Comparison of ENCODE assay signal across 12 cellular contexts in the genomic region with DNA sequence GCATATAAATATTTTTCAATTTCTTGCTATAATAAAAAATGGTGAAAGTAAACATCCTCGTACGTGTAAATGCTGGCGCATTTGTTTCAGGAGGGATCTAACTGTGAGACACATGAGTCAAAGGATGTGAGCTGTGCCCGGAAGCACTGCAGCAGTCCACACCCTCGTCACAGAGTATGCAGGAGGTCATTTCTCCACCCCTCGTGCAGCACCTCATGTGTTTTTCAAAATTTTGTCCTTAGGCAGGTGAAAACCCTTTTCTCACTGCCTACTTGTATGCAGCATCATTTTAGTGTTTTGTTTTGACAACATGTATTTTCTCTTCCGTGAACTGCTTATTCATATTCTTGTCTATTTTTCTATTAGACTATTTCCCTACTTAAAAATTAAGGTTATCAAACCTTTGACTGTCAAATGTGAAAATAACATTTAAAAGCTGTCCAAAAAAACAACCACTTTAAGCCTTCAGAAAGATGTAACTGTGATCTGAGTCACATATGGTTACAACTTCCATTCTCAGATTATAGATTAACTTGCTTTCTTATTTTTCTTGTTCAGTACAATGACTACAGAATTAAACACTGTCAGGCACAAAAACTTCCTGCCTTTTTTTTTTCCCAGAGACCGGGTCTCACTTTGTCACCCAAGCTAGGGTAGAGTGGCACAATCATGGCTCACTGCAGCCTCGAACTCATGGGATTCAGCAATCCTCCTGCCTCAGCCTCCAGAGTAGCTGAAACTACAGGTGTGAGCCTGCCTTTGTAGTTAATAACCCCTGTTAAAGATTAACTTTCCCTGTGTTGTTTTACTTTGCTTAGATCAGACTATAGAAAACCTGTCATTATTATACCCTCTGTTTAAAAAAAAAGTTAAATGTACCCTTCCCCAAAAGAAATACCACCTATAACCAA.
DNase-seq lines count a peak whose midpoint lies in the region; ATAC-seq and TF ChIP-seq lines count a peak whose summit lies in the region.
"Had no signal": no experiment of that assay in that cellular context is flagged by ENCODE, and none has a peak within 500 bp of the region (broad histone marks: within the 10 kb centered on the region; RNA-seq: fewer than 3 reads in every experiment).

No MANE protein-coding gene starts in this region.

- H3K27me3 ChIP-seq in upper lobe of right lung, result no peaks in the 10 kb centered on the region

- TF ChIP-seq CTCF in upper lobe of right lung (IDR thresholded peaks at IDR 0.05), result no peak

- intact Hi-C loops in upper lobe of right lung (cut with DNase I), result no loop called here

- no peak overlapping the region for H3K27ac ChIP-seq in upper lobe of right lung
- H3K27ac ChIP-seq: 22Rv1 had no signal

- H3K27ac Mint-ChIP-seq in central memory CD8-positive, alpha-beta T cell (ENCODE audit: low read depth), result no peak overlapping the region
- H3K27ac Mint-ChIP-seq in stimulated activated effector memory CD8-positive, alpha-beta T cell treated with anti-CD3 and anti-CD28 coated beads, Interleukin-12 subunit alpha, Interleukin-12 subunit beta, amount 100 ng/mL, for 72 hours, result no peak overlapping the region
- H3K27ac Mint-ChIP-seq: activated CD4-positive, alpha-beta T cell treated with anti-CD3 and anti-CD28 coated beads for 36 hours had no signal

- ATAC-seq in HG03558 (IDR thresholded peaks at IDR 0.05; ENCODE audit: extremely low read depth, unreplicated experiment), result peak; percentile 56
- peak; percentile 60 for ATAC-seq in central memory CD8-positive, alpha-beta T cell (replicated peaks; ENCODE audit: extremely low read depth, poor library complexity, severe bottlenecking)
- ATAC-seq in stimulated activated effector memory CD8-positive, alpha-beta T cell treated with anti-CD3 and anti-CD28 coated beads, Interleukin-12 subunit alpha, Interleukin-12 subunit beta, amount 100 ng/mL, for 72 hours, result peak; percentile 82
- no peak for ATAC-seq in upper lobe of right lung
- ATAC-seq: activated CD4-positive, alpha-beta T cell treated with anti-CD3 and anti-CD28 coated beads for 36 hours had no signal

- H3K4me3 Mint-ChIP-seq in central memory CD8-positive, alpha-beta T cell, result no peak overlapping the region
- no peak overlapping the region for H3K4me3 Mint-ChIP-seq in stimulated activated effector memory CD8-positive, alpha-beta T cell treated with anti-CD3 and anti-CD28 coated beads, Interleukin-12 subunit alpha, Interleukin-12 subunit beta, amount 100 ng/mL, for 72 hours
- H3K4me3 Mint-ChIP-seq: activated CD4-positive, alpha-beta T cell treated with anti-CD3 and anti-CD28 coated beads for 36 hours had no signal

- no peaks in the 10 kb centered on the region for H3K36me3 ChIP-seq in upper lobe of right lung

- no peaks in the 10 kb centered on the region for H3K4me1 Mint-ChIP-seq in central memory CD8-positive, alpha-beta T cell
- no peaks in the 10 kb centered on the region for H3K4me1 Mint-ChIP-seq in stimulated activated effector memory CD8-positive, alpha-beta T cell treated with anti-CD3 and anti-CD28 coated beads, Interleukin-12 subunit alpha, Interleukin-12 subunit beta, amount 100 ng/mL, for 72 hours
- H3K4me1 Mint-ChIP-seq: activated CD4-positive, alpha-beta T cell treated with anti-CD3 and anti-CD28 coated beads for 36 hours had no signal

- DNase-seq in DMS53 (lab: John Stamatoyannopoulos, UW) (peak; percentile 42), DMS53 treated with DMSO at 0.1 percent for 48 hours (lab: John Stamatoyannopoulos, UW; ENCODE audit: unreplicated experiment) (no peak), NCI-H345 (lab: John Stamatoyannopoulos, UW) (no peak), upper lobe of right lung (no peak), NOMO-1 (lab: John Stamatoyannopoulos, UW; ENCODE audit: unreplicated experiment in 2 of 2) (no peak)
- no peak for DNase-seq in central memory CD8-positive, alpha-beta T cell (ENCODE audit: low spot score in 2 of 2)
- DNase-seq in stimulated activated effector memory CD8-positive, alpha-beta T cell treated with anti-CD3 and anti-CD28 coated beads, Interleukin-12 subunit alpha, Interleukin-12 subunit beta, amount 100 ng/mL, for 72 hours (ENCODE audit: low spot score in 2 of 2), result no peak
- DNase-seq: activated CD4-positive, alpha-beta T cell treated with anti-CD3 and anti-CD28 coated beads for 36 hours; anterior cingulate cortex; NCI-H82 had no signal

- H3K4me1 ChIP-seq in upper lobe of right lung, result no peaks in the 10 kb centered on the region

- H3K9me3 ChIP-seq in upper lobe of right lung, result no peaks in the 10 kb centered on the region

- no peaks in the 10 kb centered on the region for H3K36me3 Mint-ChIP-seq in central memory CD8-positive, alpha-beta T cell (ENCODE audit: insufficient read depth)
- H3K36me3 Mint-ChIP-seq in stimulated activated effector memory CD8-positive, alpha-beta T cell treated with anti-CD3 and anti-CD28 coated beads, Interleukin-12 subunit alpha, Interleukin-12 subunit beta, amount 100 ng/mL, for 72 hours, result no peaks in the 10 kb centered on the region

- no peak overlapping the region for H3K4me3 ChIP-seq in upper lobe of right lung

- peaks cover 43% of the 10 kb centered on the region for H3K27me3 Mint-ChIP-seq in central memory CD8-positive, alpha-beta T cell

- no peaks in the 10 kb centered on the region for H3K9me3 Mint-ChIP-seq in central memory CD8-positive, alpha-beta T cell
- H3K9me3 Mint-ChIP-seq in stimulated activated effector memory CD8-positive, alpha-beta T cell treated with anti-CD3 and anti-CD28 coated beads, Interleukin-12 subunit alpha, Interleukin-12 subunit beta, amount 100 ng/mL, for 72 hours, result no peaks in the 10 kb centered on the region
